Comparison of ENCODE assay signal across 32 cellular contexts in the genomic region with DNA sequence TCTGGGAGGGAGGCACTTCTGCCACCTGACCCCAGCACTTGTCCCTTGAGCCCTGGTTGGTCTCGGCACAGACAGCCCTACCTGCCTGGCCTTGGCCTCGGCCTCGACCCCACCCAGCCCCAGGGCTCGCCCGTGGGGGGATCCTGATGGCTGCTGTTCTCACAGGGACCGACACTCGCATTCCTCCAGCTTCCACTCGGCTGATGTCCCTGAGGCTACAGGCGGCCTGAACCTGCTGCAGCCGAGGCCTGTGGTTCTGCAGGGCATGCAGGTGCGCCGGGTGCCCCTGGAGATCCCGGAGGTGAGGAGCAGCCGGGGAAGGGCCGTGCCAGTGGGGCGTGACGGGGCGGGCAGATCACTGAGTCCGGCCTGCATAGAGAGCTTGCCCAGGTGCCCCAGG. TPM values are rescaled to one million over a fixed set of nuclear protein-coding genes. Genes with fewer than 3 reads are reported as not detected.
"Had no signal": no experiment of that assay in that cellular context is flagged by ENCODE, and none has a peak within 500 bp of the region (broad histone marks: within the 10 kb centered on the region; RNA-seq: fewer than 3 reads in every experiment).

No MANE protein-coding gene starts in this region.

- H3K27me3 ChIP-seq: brain microvascular endothelial cell, MG63, SJCRH30 had no signal

- H3K4me3 ChIP-seq: MG63, SJCRH30, SK-N-MC had no signal

- H3K9me3 ChIP-seq: MG63, SJCRH30 had no signal

- H3K27me3 Mint-ChIP-seq: activated CD4-positive, alpha-beta T cell treated with anti-CD3 and anti-CD28 coated beads, Interleukin-2, amount 10 ng/mL, durations not matched to agents 24 days and 14 days; activated naive CD8-positive, alpha-beta T cell treated with anti-CD3 and anti-CD28 coated beads for 36 hours; activated T-helper 17 cell treated with anti-CD3 and anti-CD28 coated beads, Interleukin-2, amount 50 U/mL, for 72 hours had no signal

- H3K4me1 ChIP-seq: SJCRH30 had no signal

- H3K27ac Mint-ChIP-seq: activated CD4-positive, alpha-beta T cell treated with anti-CD3 and anti-CD28 coated beads, Interleukin-2, amount 10 ng/mL, durations not matched to agents 24 days and 14 days; activated naive CD8-positive, alpha-beta T cell treated with anti-CD3 and anti-CD28 coated beads for 36 hours; activated T-helper 17 cell treated with anti-CD3 and anti-CD28 coated beads, Interleukin-2, amount 50 U/mL, for 72 hours; T-helper 2 cell treated with Interferon-gamma antibody and Interleukin-4, amounts not matched to agents 5 μg/mL and 100 μg/mL, for 36 hours had no signal

- H3K4me3 Mint-ChIP-seq: activated CD4-positive, alpha-beta T cell treated with anti-CD3 and anti-CD28 coated beads, Interleukin-2, amount 10 ng/mL, durations not matched to agents 24 days and 14 days; activated naive CD8-positive, alpha-beta T cell treated with anti-CD3 and anti-CD28 coated beads for 36 hours; activated T-cell treated with anti-CD3 and anti-CD28 coated beads, Interleukin-2, amount 50 U/mL, for 72 hours; activated T-helper 17 cell treated with anti-CD3 and anti-CD28 coated beads, Interleukin-2, amount 50 U/mL, for 72 hours; T-helper 1 cell treated with Interleukin-12 subunit alpha and Interleukin-12 subunit beta and Interleukin-4 antibody, amounts not matched to agents 30 μg/mL and 1 μg/mL, for 36 hours; T-helper 2 cell treated with Interferon-gamma antibody and Interleukin-4, amounts not matched to agents 5 μg/mL and 100 μg/mL, for 36 hours had no signal

- H3K9me3 Mint-ChIP-seq: activated CD4-positive, alpha-beta T cell treated with anti-CD3 and anti-CD28 coated beads, Interleukin-2, amount 10 ng/mL, durations not matched to agents 24 days and 14 days; activated naive CD8-positive, alpha-beta T cell treated with anti-CD3 and anti-CD28 coated beads for 36 hours; activated T-cell treated with anti-CD3 and anti-CD28 coated beads, Interleukin-2, amount 50 U/mL, for 72 hours; activated T-helper 17 cell treated with anti-CD3 and anti-CD28 coated beads, Interleukin-2, amount 50 U/mL, for 72 hours; T-helper 1 cell treated with Interleukin-12 subunit alpha and Interleukin-12 subunit beta and Interleukin-4 antibody, amounts not matched to agents 30 μg/mL and 1 μg/mL, for 36 hours; T-helper 2 cell treated with Interferon-gamma antibody and Interleukin-4, amounts not matched to agents 5 μg/mL and 100 μg/mL, for 36 hours had no signal

- FAIRE-seq: TTC549 had no signal

- ATAC-seq: activated T-cell treated with anti-CD3 and anti-CD28 coated beads, Interleukin-2, amount 50 U/mL, for 72 hours; activated T-helper 17 cell treated with anti-CD3 and anti-CD28 coated beads, Interleukin-2, amount 50 U/mL, for 72 hours; Panc1 had no signal

- H3K27ac ChIP-seq: brain microvascular endothelial cell, SJCRH30, SK-N-MC had no signal

- DNase-seq: activated CD4-positive, alpha-beta T cell treated with anti-CD3 and anti-CD28 coated beads, Interleukin-2, amount 10 ng/mL, durations not matched to agents 24 days and 14 days; activated CD4-positive, alpha-beta T cell treated with anti-CD3 and anti-CD28 coated beads, Interleukin-2, amount 50 U/mL, for 4 hours; activated CD8-positive, alpha-beta memory T cell treated with anti-CD3 and anti-CD28 coated beads, Interleukin-2, amount 50 U/mL, for 4 hours; activated effector memory CD4-positive, alpha-beta T cell treated with anti-CD3 and anti-CD28 coated beads, Interleukin-2, amount 50 U/mL, for 16 hours; activated naive CD4-positive, alpha-beta T cell; activated naive CD4-positive, alpha-beta T cell treated with anti-CD3 and anti-CD28 coated beads, Interleukin-2, amount 50 U/mL, for 16 hours; activated naive CD8-positive, alpha-beta T cell treated with anti-CD3 and anti-CD28 coated beads for 36 hours; activated T-cell treated with anti-CD3 and anti-CD28 coated beads for 4 hours; activated T-cell treated with anti-CD3 and anti-CD28 coated beads, Interleukin-2, amount 50 U/mL, for 72 hours; amniotic stem cell; aorta; brain microvascular endothelial cell; central memory CD4-positive, alpha-beta T cell; Kasumi-1; MG63; NCI-H1048; NCI-H1105 treated with DMSO at 0.1 percent for 48 hours; NCI-H1436; NCI-H1694; NCI-H2029; NCI-H345; NCI-H524 treated with DMSO at 0.1 percent for 48 hours; SHP77; SJCRH30 had no signal

RNA-seq across cellular contexts. Expression of a gene that starts 25.1 kb away (rescaled TPM):
- total RNA-seq: NCI-H460, RPMI7951 had no signal
